ENCODE assay signal across 1 cellular context in genomic region chr20:17747431-17747846, GRCh38.
TF ChIP-seq lines count a peak whose summit lies in the region.

No MANE protein-coding gene starts in this region.

TF ChIP-seq in HepG2, 621 proteins besides CTCF, POLR2A, EP300 and RAD21 (continued from another document):
- TF ChIP-seq GMEB2 (CRISPR knock-in tag; IDR thresholded peaks at IDR 0.05; ENCODE audit: low read depth) (no peak), KDM2A (CRISPR knock-in tag; IDR thresholded peaks at IDR 0.05; ENCODE audit: borderline replicate concordance, low read depth) (peak; percentile 43; the same call in 1 of the 2 replicates), FOSL2 (CRISPR knock-in tag; IDR thresholded peaks at IDR 0.05) (peak; percentile 82), ZNF224 (CRISPR knock-in tag; IDR thresholded peaks at IDR 0.05) (no peak), ZNF24 (IDR thresholded peaks at IDR 0.05) (no peak), ARNTL (CRISPR knock-in tag; IDR thresholded peaks at IDR 0.05) (no peak), TOPORS (CRISPR knock-in tag; IDR thresholded peaks at IDR 0.05) (no peak), FOXA3 (CRISPR knock-in tag; IDR thresholded peaks at IDR 0.05) (0 out of 2 replicates have a peak, but pooled peaks have one; percentile 10), ZNF605 (CRISPR knock-in tag; IDR thresholded peaks at IDR 0.05) (peak; percentile 78), GPN1 (CRISPR knock-in tag; IDR thresholded peaks at IDR 0.05; ENCODE audit: borderline replicate concordance) (peak; percentile 42; the same call in 1 of the 2 replicates), ZNF331 (CRISPR knock-in tag; IDR thresholded peaks at IDR 0.05) (0 out of 2 replicates have a peak, but pooled peaks have one; percentile 30), ATRX (CRISPR knock-in tag; IDR thresholded peaks at IDR 0.05; ENCODE audit: borderline replicate concordance) (no peak), USF2 (IDR thresholded peaks at IDR 0.05; ENCODE audit: low read depth, low read length) (peak; percentile 10; the same call in 1 of the 2 replicates), USF2 (CRISPR knock-in tag; IDR thresholded peaks at IDR 0.05; ENCODE audit: borderline replicate concordance) (no peak), SOX6 (IDR thresholded peaks at IDR 0.05) (no peak), SOX6 (CRISPR knock-in tag; IDR thresholded peaks at IDR 0.05) (0 out of 2 replicates have a peak, but pooled peaks have one; percentile 17), SPEN (CRISPR knock-in tag; IDR thresholded peaks at IDR 0.05; ENCODE audit: low read depth) (peak; percentile 23; the same call in 1 of the 2 replicates), ZNF891 (CRISPR knock-in tag; IDR thresholded peaks at IDR 0.05) (no peak), HDAC1 (CRISPR knock-in tag; IDR thresholded peaks at IDR 0.05) (0 out of 2 replicates have a peak, but pooled peaks have one; percentile 31), ZNF7 (CRISPR knock-in tag; IDR thresholded peaks at IDR 0.05) (0 out of 2 replicates have a peak, but pooled peaks have one; percentile 10)
- TF ChIP-seq, protein P1, sequence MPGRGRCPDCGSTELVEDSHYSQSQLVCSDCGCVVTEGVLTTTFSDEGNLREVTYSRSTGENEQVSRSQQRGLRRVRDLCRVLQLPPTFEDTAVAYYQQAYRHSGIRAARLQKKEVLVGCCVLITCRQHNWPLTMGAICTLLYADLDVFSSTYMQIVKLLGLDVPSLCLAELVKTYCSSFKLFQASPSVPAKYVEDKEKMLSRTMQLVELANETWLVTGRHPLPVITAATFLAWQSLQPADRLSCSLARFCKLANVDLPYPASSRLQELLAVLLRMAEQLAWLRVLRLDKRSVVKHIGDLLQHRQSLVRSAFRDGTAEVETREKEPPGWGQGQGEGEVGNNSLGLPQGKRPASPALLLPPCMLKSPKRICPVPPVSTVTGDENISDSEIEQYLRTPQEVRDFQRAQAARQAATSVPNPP (CRISPR knock-in tag; IDR thresholded peaks at IDR 0.05): no peak
- TF ChIP-seq, protein P2, sequence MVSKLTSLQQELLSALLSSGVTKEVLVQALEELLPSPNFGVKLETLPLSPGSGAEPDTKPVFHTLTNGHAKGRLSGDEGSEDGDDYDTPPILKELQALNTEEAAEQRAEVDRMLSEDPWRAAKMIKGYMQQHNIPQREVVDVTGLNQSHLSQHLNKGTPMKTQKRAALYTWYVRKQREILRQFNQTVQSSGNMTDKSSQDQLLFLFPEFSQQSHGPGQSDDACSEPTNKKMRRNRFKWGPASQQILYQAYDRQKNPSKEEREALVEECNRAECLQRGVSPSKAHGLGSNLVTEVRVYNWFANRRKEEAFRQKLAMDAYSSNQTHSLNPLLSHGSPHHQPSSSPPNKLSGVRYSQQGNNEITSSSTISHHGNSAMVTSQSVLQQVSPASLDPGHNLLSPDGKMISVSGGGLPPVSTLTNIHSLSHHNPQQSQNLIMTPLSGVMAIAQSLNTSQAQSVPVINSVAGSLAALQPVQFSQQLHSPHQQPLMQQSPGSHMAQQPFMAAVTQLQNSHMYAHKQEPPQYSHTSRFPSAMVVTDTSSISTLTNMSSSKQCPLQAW (CRISPR knock-in tag; IDR thresholded peaks at IDR 0.05): 0 out of 2 replicates have a peak, but pooled peaks have one; percentile 8
- TF ChIP-seq, protein P3, sequence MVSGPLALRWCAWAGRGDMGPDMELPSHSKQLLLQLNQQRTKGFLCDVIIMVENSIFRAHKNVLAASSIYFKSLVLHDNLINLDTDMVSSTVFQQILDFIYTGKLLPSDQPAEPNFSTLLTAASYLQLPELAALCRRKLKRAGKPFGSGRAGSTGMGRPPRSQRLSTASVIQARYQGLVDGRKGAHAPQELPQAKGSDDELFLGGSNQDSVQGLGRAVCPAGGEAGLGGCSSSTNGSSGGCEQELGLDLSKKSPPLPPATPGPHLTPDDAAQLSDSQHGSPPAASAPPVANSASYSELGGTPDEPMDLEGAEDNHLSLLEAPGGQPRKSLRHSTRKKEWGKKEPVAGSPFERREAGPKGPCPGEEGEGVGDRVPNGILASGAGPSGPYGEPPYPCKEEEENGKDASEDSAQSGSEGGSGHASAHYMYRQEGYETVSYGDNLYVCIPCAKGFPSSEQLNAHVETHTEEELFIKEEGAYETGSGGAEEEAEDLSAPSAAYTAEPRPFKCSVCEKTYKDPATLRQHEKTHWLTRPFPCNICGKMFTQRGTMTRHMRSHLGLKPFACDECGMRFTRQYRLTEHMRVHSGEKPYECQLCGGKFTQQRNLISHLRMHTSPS (CRISPR knock-in tag; IDR thresholded peaks at IDR 0.05; ENCODE audit: low read depth): peak; percentile 49; the same call in 1 of the 2 replicates
